Comparison of ENCODE assay signal across 16 cellular contexts in the genomic region with DNA sequence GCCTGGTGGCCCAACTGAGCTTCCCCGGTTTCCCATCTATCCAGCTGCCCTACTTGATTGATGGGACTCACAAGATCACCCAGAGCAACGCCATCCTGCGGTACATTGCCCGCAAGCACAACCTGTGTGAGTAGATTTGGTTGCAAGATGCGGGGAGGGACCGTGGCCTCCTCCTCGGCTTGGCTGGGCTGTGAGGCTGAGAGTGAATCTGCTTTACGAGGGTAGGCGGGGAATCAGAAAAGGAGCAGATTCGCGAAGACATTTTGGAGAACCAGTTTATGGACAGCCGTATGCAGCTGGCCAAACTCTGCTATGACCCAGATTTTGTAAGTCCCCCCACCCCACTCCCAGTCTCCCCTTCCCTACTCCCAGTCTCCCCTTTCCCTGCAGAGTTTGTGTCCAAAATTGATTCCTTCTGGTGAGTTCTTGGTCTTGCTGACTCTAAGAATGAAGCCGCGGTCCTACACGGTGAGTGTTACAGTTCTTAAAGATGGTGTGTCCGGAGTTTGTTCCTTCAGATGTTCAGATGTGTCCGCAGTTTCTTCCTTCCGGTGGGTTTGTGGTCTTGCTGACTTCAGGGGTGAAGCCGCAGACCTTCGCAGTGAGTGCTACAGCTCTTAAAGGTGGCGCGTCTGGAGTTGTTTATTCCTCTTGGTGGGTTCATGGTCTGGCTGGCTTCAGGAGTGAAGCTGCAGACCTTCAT. TPM values are rescaled to one million over a fixed set of nuclear protein-coding genes. Genes with fewer than 3 reads are reported as not detected.
DNase-seq lines count a peak whose midpoint lies in the region; ATAC-seq and TF ChIP-seq lines count a peak whose summit lies in the region.
"Had no signal": no experiment of that assay in that cellular context is flagged by ENCODE, and none has a peak within 500 bp of the region (broad histone marks: within the 10 kb centered on the region; RNA-seq: fewer than 3 reads in every experiment).

No MANE protein-coding gene starts in this region.

- peaks cover 20% of the 10 kb centered on the region for H3K36me3 Mint-ChIP-seq in CD8-positive, alpha-beta T cell
- H3K36me3 Mint-ChIP-seq in activated naive CD8-positive, alpha-beta T cell treated with anti-CD3 and anti-CD28 coated beads, Interleukin-2, amount 50 U/mL, for 24 hours (ENCODE audit: low read depth), result no peaks in the 10 kb centered on the region
- H3K36me3 Mint-ChIP-seq in neural crest cell (ENCODE audit: low read depth), result peaks cover 5% of the 10 kb centered on the region

- POLR2A ChIA-PET in CD8-positive, alpha-beta T cell (lab: Charles Lee), result interaction anchor here (0.9 to 1.1 kb wide), 2 partner anchors 14 to 18 kb away, joined by 3 read pairs; a partner anchor contains a TSS

- H3K27ac ChIP-seq in CD8-positive, alpha-beta T cell (ENCODE audit: low read depth, low read length), result no peak overlapping the region

- CTCF ChIA-PET in CD8-positive, alpha-beta T cell (lab: Charles Lee), result interaction anchor here (0.7 to 1.5 kb wide), 2 partner anchors 102 to 108 kb away, joined by 3 to 4 read pairs; no protein-coding TSS in a partner anchor

- ATAC-seq in CD8-positive, alpha-beta T cell, result no peak
- ATAC-seq in activated naive CD8-positive, alpha-beta T cell treated with anti-CD3 and anti-CD28 coated beads, Interleukin-2, amount 50 U/mL, for 24 hours, result no peak
- no peak for ATAC-seq in GM19452 (IDR thresholded peaks at IDR 0.05; ENCODE audit: unreplicated experiment)
- ATAC-seq: activated CD4-positive, CD25-positive, alpha-beta regulatory T cell treated with anti-CD3 and anti-CD28 coated beads, Interleukin-2, amount 50 U/mL, for 24 hours had no signal

- no peaks in the 10 kb centered on the region for H3K27me3 ChIP-seq in CD8-positive, alpha-beta T cell (ENCODE audit: insufficient read depth, low read length)
- H3K27me3 ChIP-seq: adrenal gland had no signal

- no peaks in the 10 kb centered on the region for H3K9me3 ChIP-seq in CD8-positive, alpha-beta T cell (ENCODE audit: low read length)
- H3K9me3 ChIP-seq: adrenal gland, prostate gland had no signal

- H3K4me1 ChIP-seq in CD8-positive, alpha-beta T cell (ENCODE audit: insufficient read depth, low read length), result peaks cover 6% of the 10 kb centered on the region
- H3K4me1 ChIP-seq: prostate gland had no signal

- peaks cover 21% of the 10 kb centered on the region for H3K4me1 Mint-ChIP-seq in CD8-positive, alpha-beta T cell (ENCODE audit: low read depth)
- H3K4me1 Mint-ChIP-seq in activated naive CD8-positive, alpha-beta T cell treated with anti-CD3 and anti-CD28 coated beads, Interleukin-2, amount 50 U/mL, for 24 hours, result peaks cover 21% of the 10 kb centered on the region
- H3K4me1 Mint-ChIP-seq in neural crest cell, result peaks cover 12% of the 10 kb centered on the region

- H3K9me3 Mint-ChIP-seq in CD8-positive, alpha-beta T cell, result no peaks in the 10 kb centered on the region
- no peaks in the 10 kb centered on the region for H3K9me3 Mint-ChIP-seq in activated naive CD8-positive, alpha-beta T cell treated with anti-CD3 and anti-CD28 coated beads, Interleukin-2, amount 50 U/mL, for 24 hours
- H3K9me3 Mint-ChIP-seq in neural crest cell, result no peaks in the 10 kb centered on the region
- H3K9me3 Mint-ChIP-seq: dendritic cell treated with granulocyte-macrophage colony-stimulating factor and Interleukin-4, amounts not matched to agents 40 ng/mL and 50 ng/mL, for 4 days had no signal

- no peak for TF ChIP-seq CTCF in CD8-positive, alpha-beta T cell (IDR thresholded peaks at IDR 0.05)
- no peak for TF ChIP-seq CTCF in neural crest cell (conservative IDR thresholded peaks at IDR 0.05)

- H3K4me3 ChIP-seq in CD8-positive, alpha-beta T cell (ENCODE audit: low read depth, low read length), result no peak overlapping the region

- no peaks in the 10 kb centered on the region for H3K27me3 Mint-ChIP-seq in CD8-positive, alpha-beta T cell (ENCODE audit: low read depth)
- no peaks in the 10 kb centered on the region for H3K27me3 Mint-ChIP-seq in activated naive CD8-positive, alpha-beta T cell treated with anti-CD3 and anti-CD28 coated beads, Interleukin-2, amount 50 U/mL, for 24 hours
- no peaks in the 10 kb centered on the region for H3K27me3 Mint-ChIP-seq in neural crest cell (ENCODE audit: low read depth)

- peak in 1 of 7 experiments; percentile 16 for DNase-seq in CD8-positive, alpha-beta T cell
- peak; percentile 19 for DNase-seq in HT1080 (ENCODE audit: low read depth)
- peak; percentile 24 for DNase-seq in activated naive CD8-positive, alpha-beta T cell treated with anti-CD3 and anti-CD28 coated beads, Interleukin-2, amount 50 U/mL, for 24 hours
- DNase-seq in neural crest cell (ENCODE audit: low read depth, low spot score), result no peak
- DNase-seq in effector CD4-positive, alpha-beta T cell, result no peak
- DNase-seq in DMS53 (lab: John Stamatoyannopoulos, UW), result no peak
- DNase-seq in effector CD8-positive, alpha-beta T cell (lab: John Stamatoyannopoulos, UW), result no peak
- DNase-seq: NCI-H146; NCI-H69; Right ventricle myocardium superior; stimulated activated CD4-positive, alpha-beta T cell treated with anti-CD3 and anti-CD28 coated beads, Interleukin-4, amount 100 ng/mL, for 1 hour had no signal

- no peaks in the 10 kb centered on the region for H3K36me3 ChIP-seq in CD8-positive, alpha-beta T cell (ENCODE audit: insufficient read depth, low read length)
- H3K36me3 ChIP-seq: prostate gland had no signal

- peak overlapping the region; percentile 69 for H3K4me3 Mint-ChIP-seq in CD8-positive, alpha-beta T cell
- peak overlapping the region; percentile 44 for H3K4me3 Mint-ChIP-seq in activated naive CD8-positive, alpha-beta T cell treated with anti-CD3 and anti-CD28 coated beads, Interleukin-2, amount 50 U/mL, for 24 hours
- H3K4me3 Mint-ChIP-seq in neural crest cell, result peak overlapping the region; percentile 72
- H3K4me3 Mint-ChIP-seq: dendritic cell treated with granulocyte-macrophage colony-stimulating factor and Interleukin-4, amounts not matched to agents 40 ng/mL and 50 ng/mL, for 4 days had no signal

- intact Hi-C loops in CD8-positive, alpha-beta T cell (cut with DNase I, micrococcal nuclease), result loop anchor here in 1 of 2 experiments (5.0 kb wide), 1 partner anchor 242 kb away; a partner anchor contains a TSS

- H3K27ac Mint-ChIP-seq in CD8-positive, alpha-beta T cell, result peak overlapping the region; percentile 53
- peak overlapping the region; percentile 4 for H3K27ac Mint-ChIP-seq in activated naive CD8-positive, alpha-beta T cell treated with anti-CD3 and anti-CD28 coated beads, Interleukin-2, amount 50 U/mL, for 24 hours
- H3K27ac Mint-ChIP-seq in neural crest cell (ENCODE audit: unreplicated experiment), result peak overlapping the region; percentile 67
- H3K27ac Mint-ChIP-seq: dendritic cell treated with granulocyte-macrophage colony-stimulating factor and Interleukin-4, amounts not matched to agents 40 ng/mL and 50 ng/mL, for 4 days had no signal

RNA-seq across cellular contexts. Expression of a gene that starts 1.5 kb away (rescaled TPM):
- 100 to 1,000 TPM in 1 of 2 experiments, 10 to 100 TPM in 1; 94.0 to 100 TPM for total RNA-seq in CD8-positive, alpha-beta T cell
- 2.3 and 3.1 TPM in 2 replicates for total RNA-seq in HT1080 (2014; rRNA removed; shearing (Covaris generic))
- polyA plus RNA-seq in HT1080 (2015; cell fraction: cytosol; rRNA removed), result 4.9 and 10.0 TPM in 2 replicates
- 19.0 and 19.5 TPM in 2 replicates for polyA plus RNA-seq in HT1080 (2015; cell fraction: nucleus; rRNA removed)
- 43.7 and 46.6 TPM in 2 replicates for total RNA-seq in neural crest cell

RNA-seq across cellular contexts. Expression of a gene that starts 13.5 kb away (rescaled TPM):
- total RNA-seq in CD8-positive, alpha-beta T cell, result 10 to 100 TPM in 1 of 2 experiments, 1 to 10 TPM in 1; 9.5 to 10.5 TPM
- total RNA-seq in HT1080 (2014; rRNA removed; shearing (Covaris generic)), result 0.13 TPM in 1 of 2 replicates, not detected in the other
- polyA plus RNA-seq in HT1080 (2015; cell fraction: cytosol; rRNA removed), result not detected in 2 replicates
- polyA plus RNA-seq in HT1080 (2015; cell fraction: nucleus; rRNA removed), result not detected in 2 replicates
- 26.7 and 28.2 TPM in 2 replicates for total RNA-seq in neural crest cell

RNA-seq across cellular contexts. Expression of a gene that starts 18.2 kb away (rescaled TPM):
- 10 to 100 TPM; 11.5 to 14.0 TPM for total RNA-seq in CD8-positive, alpha-beta T cell
- 14.5 and 17.0 TPM in 2 replicates for total RNA-seq in HT1080 (2014; rRNA removed; shearing (Covaris generic))
- 48.8 and 54.5 TPM in 2 replicates for polyA plus RNA-seq in HT1080 (2015; cell fraction: cytosol; rRNA removed)
- polyA plus RNA-seq in HT1080 (2015; cell fraction: nucleus; rRNA removed), result 35.0 and 38.7 TPM in 2 replicates
- total RNA-seq in neural crest cell, result 45.9 and 47.8 TPM in 2 replicates
- total RNA-seq: prostate gland, Right ventricle myocardium superior had no signal

RNA-seq across cellular contexts. Expression of a gene that starts 42.7 kb away (rescaled TPM):
- under 1 TPM; 0.11 to 0.54 TPM for total RNA-seq in CD8-positive, alpha-beta T cell
- 0.03 TPM in 1 of 2 replicates, not detected in the other for total RNA-seq in HT1080 (2014; rRNA removed; shearing (Covaris generic))
- not detected in 2 replicates for polyA plus RNA-seq in HT1080 (2015; cell fraction: cytosol; rRNA removed)
- 0.04 TPM in 1 of 2 replicates, not detected in the other for polyA plus RNA-seq in HT1080 (2015; cell fraction: nucleus; rRNA removed)
- 0.23 TPM in 1 of 2 replicates, not detected in the other for total RNA-seq in neural crest cell

RNA-seq across cellular contexts. Expression of a gene that starts 49.8 kb away (rescaled TPM):
- total RNA-seq in CD8-positive, alpha-beta T cell, result 100 to 1,000 TPM; 137 to 140 TPM
- 70.8 and 71.4 TPM in 2 replicates for total RNA-seq in HT1080 (2014; rRNA removed; shearing (Covaris generic))
- polyA plus RNA-seq in HT1080 (2015; cell fraction: cytosol; rRNA removed), result 46.6 and 74.6 TPM in 2 replicates
- polyA plus RNA-seq in HT1080 (2015; cell fraction: nucleus; rRNA removed), result 292 and 299 TPM in 2 replicates
- 93.1 and 105 TPM in 2 replicates for total RNA-seq in neural crest cell

Comparison
In these comparisons a context has a peak if more than half of its experiments do, and no peak if none do; other contexts are left out.
1. DNase-seq: peak in HT1080 (single experiment) and activated naive CD8-positive, alpha-beta T cell treated with anti-CD3 and anti-CD28 coated beads, Interleukin-2, amount 50 U/mL, for 24 hours (single experiment); none in neural crest cell (single experiment), effector CD4-positive, alpha-beta T cell (single experiment), DMS53 (single experiment) and effector CD8-positive, alpha-beta T cell (single experiment).
2. H3K27ac Mint-ChIP-seq: peak in every context shown above with its lines; median percentile 67 in neural crest cell; 53 in CD8-positive, alpha-beta T cell; 4 in activated naive CD8-positive, alpha-beta T cell treated with anti-CD3 and anti-CD28 coated beads, Interleukin-2, amount 50 U/mL, for 24 hours.
3. RNA of a gene that starts 1.5 kb away (total RNA-seq): 94.0 to 100 TPM in CD8-positive, alpha-beta T cell and 43.7 to 46.6 TPM in neural crest cell; 2.3 to 3.1 TPM in HT1080; every median in the first group is over 10 times any median in the second.
4. Peak in every context shown above with its lines, with median percentiles within 50 percentile points of each other: H3K4me3 Mint-ChIP-seq.